5 cellular contexts compared by ENCODE assay signal in the genomic region with DNA sequence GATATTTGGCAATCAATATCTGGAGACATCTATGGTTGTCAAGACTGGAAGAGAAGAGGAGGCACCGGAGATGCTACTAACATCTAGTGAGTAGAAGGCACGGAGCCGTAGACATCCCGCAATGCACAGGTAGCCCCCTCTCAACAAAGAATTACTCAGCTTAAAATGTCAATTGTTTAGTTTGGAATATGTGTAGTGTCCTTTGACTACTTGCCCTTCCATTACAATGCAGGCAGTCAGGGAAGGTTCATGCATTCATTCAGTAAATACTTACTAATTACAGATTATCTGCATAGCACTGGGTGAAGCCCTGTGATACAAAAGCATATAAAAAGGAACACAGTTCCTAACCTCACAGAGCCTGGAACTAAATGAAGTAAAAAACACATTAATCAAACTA.
"Had no signal": no experiment of that assay in that cellular context is flagged by ENCODE, and none has a peak within 500 bp of the region (broad histone marks: within the 10 kb centered on the region; RNA-seq: fewer than 3 reads in every experiment).

No MANE protein-coding gene starts in this region.

- H2AFZ ChIP-seq: GM23248 had no signal

- ATAC-seq: K562 had no signal

- H3K27ac ChIP-seq: GM23248 had no signal

- H3K9ac ChIP-seq: GM23248 had no signal

- DNase-seq: GM23248, HCEC 1CT, IMR-90, KG1 had no signal

- H3K4me3 ChIP-seq: GM23248, K562 had no signal
